23 cellular contexts compared by ENCODE assay signal in genomic region chr10:123929791-123930190, GRCh38. TPM values are rescaled to one million over a fixed set of nuclear protein-coding genes. Genes with fewer than 3 reads are reported as not detected.
A peak's percentile ranks its signal among the peaks of the same experiment; 100 is the strongest.
DNase-seq lines count a peak whose midpoint lies in the region; ATAC-seq and TF ChIP-seq lines count a peak whose summit lies in the region.
"Had no signal": no experiment of that assay in that cellular context is flagged by ENCODE, and none has a peak within 500 bp of the region (broad histone marks: within the 10 kb centered on the region; RNA-seq: fewer than 3 reads in every experiment).

No MANE protein-coding gene starts in this region.

- no peak overlapping the region for H2BK120ac ChIP-seq in mesenchymal stem cell (ENCODE audit: low read depth, low read length)

- no peaks in the 10 kb centered on the region for H3K79me1 ChIP-seq in mesenchymal stem cell (replicated peaks; ENCODE audit: low read length, poor library complexity, severe bottlenecking)

- no peak overlapping the region for H4K91ac ChIP-seq in mesenchymal stem cell (ENCODE audit: low read length)

- intact Hi-C loops in breast epithelium (cut with DNase I; ENCODE audit: low total_unique reads), result no loop called here
- intact Hi-C loops in mammary epithelial cell (cut with micrococcal nuclease), result no loop called here
- intact Hi-C loops in aorta (cut with DNase I), result no loop called here

- H3K27me3 ChIP-seq in breast epithelium (no peaks in the 10 kb centered on the region), mammary epithelial cell (ENCODE audit: insufficient read depth, low read length) (no peaks in the 10 kb centered on the region), mesenchymal stem cell (ENCODE audit: control insufficient read depth in 1 of 2, insufficient read depth in 1 of 2, low read length in 2 of 2) (peaks cover 0 to 4% of the 10 kb centered on the region in 2 experiments), stomach smooth muscle (ENCODE audit: control insufficient read depth in 1 of 2, insufficient read depth in 2 of 2, low read length in 2 of 2) (no peaks in the 10 kb centered on the region), aorta (ENCODE audit: control insufficient read depth in 1 of 2, insufficient read depth in 2 of 2, low read length in 1 of 2) (no peaks in the 10 kb centered on the region)

- dilution Hi-C loops in mammary epithelial cell (cut with HindIII; ENCODE audit: low sequenced_read_pairs), result no loop called here

- no peak overlapping the region for H2BK12ac ChIP-seq in mesenchymal stem cell (ENCODE audit: low read length in 2 of 2)

- no peak overlapping the region for H4K8ac ChIP-seq in mesenchymal stem cell (ENCODE audit: low read length)

- H3K9ac ChIP-seq in mammary epithelial cell (ENCODE audit: insufficient read depth, low read length) (no peak overlapping the region), mesenchymal stem cell (ENCODE audit: low read length) (peak overlapping the region; percentile 68), stomach smooth muscle (ENCODE audit: low read length in 2 of 2) (no peak overlapping the region)

- no peak for TF ChIP-seq POLR2A in breast epithelium (IDR thresholded peaks at IDR 0.05)

- H4K20me1 ChIP-seq in mammary epithelial cell (ENCODE audit: insufficient read depth, low read length), result no peaks in the 10 kb centered on the region

- in situ Hi-C loops in mammary epithelial cell (cut with MboI; ENCODE audit: low sequenced_read_pairs in 2 of 2), result no loop called here

- BruUV-seq in mammary epithelial cell (replicated peaks; lab: Mats Ljungman, UMichigan), result no TSS peak

- H2BK15ac ChIP-seq in mesenchymal stem cell (ENCODE audit: low read depth, poor library complexity, severe bottlenecking), result no peak overlapping the region

- H3K4ac ChIP-seq in mesenchymal stem cell (ENCODE audit: low read depth in 1 of 2, low read length in 2 of 2), result no peak overlapping the region

- WGBS in mammary epithelial cell (ENCODE audit: low coverage, missing lambda C conversion rate), result 32% methylated on average over 6 of the region's 7 CpGs
- WGBS in mesenchymal stem cell, result 52% methylated on average over 7 of the region's 7 CpGs
- 56 to 67% methylated on average over 7 of the region's 7 CpGs for WGBS in aorta, 2 donors

- no peak overlapping the region for H3K23ac ChIP-seq in mesenchymal stem cell (ENCODE audit: low read length in 2 of 2)

- no peaks in the 10 kb centered on the region for H3K4me1 ChIP-seq in breast epithelium
- no peaks in the 10 kb centered on the region for H3K4me1 ChIP-seq in mammary epithelial cell (ENCODE audit: insufficient read depth, low read length)
- no peaks in the 10 kb centered on the region for H3K4me1 ChIP-seq in mesenchymal stem cell (ENCODE audit: control insufficient read depth, insufficient read depth, low read depth, low read length)
- peaks cover 8% of the 10 kb centered on the region for H3K4me1 ChIP-seq in stomach smooth muscle (ENCODE audit: control insufficient read depth, insufficient read depth, low read length)
- no peaks in the 10 kb centered on the region for H3K4me1 ChIP-seq in aorta (ENCODE audit: control insufficient read depth in 1 of 2, insufficient read depth in 2 of 2, low read length in 2 of 2)

- TF ChIP-seq CTCF in breast epithelium (IDR thresholded peaks at IDR 0.05) (no peak), mammary epithelial cell (conservative IDR thresholded peaks at IDR 0.05 in 1 of 2, IDR thresholded peaks at IDR 0.05 in 1 of 2; ENCODE audit: extremely low read depth in 1 of 2, insufficient read depth in 1 of 2, low read depth in 1 of 2, low read length in 2 of 2) (no peak)

- ATAC-seq in aorta (ENCODE audit: low FRiP score) (peak; percentile 34), GM19023 (IDR thresholded peaks at IDR 0.05; ENCODE audit: unreplicated experiment) (no peak), GM19395 (IDR thresholded peaks at IDR 0.05; ENCODE audit: unreplicated experiment) (no peak), HG02938 (IDR thresholded peaks at IDR 0.05; ENCODE audit: unreplicated experiment) (no peak)
- ATAC-seq: CD8-positive, alpha-beta T cell; GM12878 had no signal

- H2AFZ ChIP-seq in mammary epithelial cell (ENCODE audit: low read depth, low read length), result no peak overlapping the region
- H2AFZ ChIP-seq in mesenchymal stem cell (ENCODE audit: low read depth, low read length), result no peak overlapping the region
- H2AFZ ChIP-seq: PC-9 had no signal

- H3K9me3 ChIP-seq in breast epithelium (peaks cover 0 to 6% of the 10 kb centered on the region in 2 donors), mammary epithelial cell (replicated peaks; ENCODE audit: insufficient read depth, low read length) (no peaks in the 10 kb centered on the region), mesenchymal stem cell (ENCODE audit: control insufficient read depth, low read length) (peaks cover 16% of the 10 kb centered on the region), stomach smooth muscle (ENCODE audit: control insufficient read depth in 2 of 2, low read length in 2 of 2) (peaks cover 4 to 22% of the 10 kb centered on the region in 2 donors), aorta (ENCODE audit: control insufficient read depth, low read length) (peaks cover 6% of the 10 kb centered on the region)

- H3K4me3 ChIP-seq in breast epithelium, result no peak overlapping the region
- no peak overlapping the region for H3K4me3 ChIP-seq in mammary epithelial cell (replicated peaks in 1 of 3; ENCODE audit: insufficient read depth in 1 of 3, low read depth in 2 of 3, low read length in 3 of 3)
- peak overlapping the region in 1 of 2 experiments; percentile 42 for H3K4me3 ChIP-seq in mesenchymal stem cell (ENCODE audit: insufficient read depth in 1 of 2, low read depth in 1 of 2, low read length in 2 of 2)
- no peak overlapping the region for H3K4me3 ChIP-seq in stomach smooth muscle (ENCODE audit: low read length in 2 of 2)
- no peak overlapping the region for H3K4me3 ChIP-seq in aorta (ENCODE audit: low read length in 2 of 2)
- H3K4me3 ChIP-seq: GM12878, PC-9 had no signal

- no peaks in the 10 kb centered on the region for H3K79me2 ChIP-seq in mammary epithelial cell (ENCODE audit: insufficient read depth, low read length)

- CTCF ChIA-PET in mammary epithelial cell (lab: Charles Lee; ENCODE audit: low non-redundant PET), result no interaction called here

- H3K4me2 ChIP-seq in mammary epithelial cell (ENCODE audit: insufficient read depth, low read depth, low read length), result no peak overlapping the region
- H3K4me2 ChIP-seq in mesenchymal stem cell (ENCODE audit: low read length, poor library complexity, severe bottlenecking), result no peak overlapping the region
- H3K4me2 ChIP-seq: PC-9 had no signal

- H2BK5ac ChIP-seq in mesenchymal stem cell (ENCODE audit: low read depth, low read length, poor library complexity, severe bottlenecking), result no peak overlapping the region

- H3K27ac ChIP-seq in breast epithelium (peak overlapping the region; percentile 57 to 90), mammary epithelial cell (ENCODE audit: insufficient read depth, low read depth, low read length) (no peak overlapping the region), mesenchymal stem cell (ENCODE audit: low read length, poor library complexity, severe bottlenecking) (no peak overlapping the region), stomach smooth muscle (ENCODE audit: low read length) (peak overlapping the region; percentile 6), aorta (ENCODE audit: low read depth in 1 of 2, low read length in 2 of 2) (peak overlapping the region in 1 of 2 donors; percentile 1)
- H3K27ac ChIP-seq: 22Rv1, PC-9 had no signal

- H3K14ac ChIP-seq in mesenchymal stem cell (ENCODE audit: low read length in 2 of 2), result no peak overlapping the region

- no peak for DNase-seq in breast epithelium (ENCODE audit: low spot score in 2 of 2)
- DNase-seq in mammary epithelial cell, result no peak
- no peak for DNase-seq in mesenchymal stem cell
- no peak for DNase-seq in aorta
- DNase-seq: CD8-positive, alpha-beta T cell; DND-41; GDM1; H7; NCI-H1048; NCI-H146; NCI-H2081; NCI-H510A; NCI-H82; PC-9 had no signal

- H3K36me3 ChIP-seq in breast epithelium (no peaks in the 10 kb centered on the region), mammary epithelial cell (ENCODE audit: insufficient read depth, low read length) (no peaks in the 10 kb centered on the region), mesenchymal stem cell (ENCODE audit: control insufficient read depth in 1 of 2, insufficient read depth in 2 of 2, low read depth in 1 of 2, low read length in 2 of 2) (no peaks in the 10 kb centered on the region), stomach smooth muscle (ENCODE audit: control insufficient read depth in 2 of 2, insufficient read depth in 2 of 2, low read length in 2 of 2) (no peaks in the 10 kb centered on the region), aorta (ENCODE audit: control insufficient read depth in 1 of 2, insufficient read depth in 2 of 2, low read length in 1 of 2) (no peaks in the 10 kb centered on the region)

- H2AK5ac ChIP-seq in mesenchymal stem cell (ENCODE audit: low read length, severe bottlenecking), result no peak overlapping the region

- no peak overlapping the region for H3K18ac ChIP-seq in mesenchymal stem cell (ENCODE audit: low read depth in 1 of 2, low read length in 2 of 2)

RNA-seq across cellular contexts. Expression of gene CPXM2, which starts 38.2 kb away (rescaled TPM):
- total RNA-seq in breast epithelium, result 10 to 100 TPM in 1 of 3 donors, 1 to 10 TPM in 2; 5.3 to 16.7 (median 7.2) TPM
- under 1 TPM in 1 of 2 donors, not detected in 1; 0.83 TPM for total RNA-seq in mammary epithelial cell
- polyA plus RNA-seq in mammary epithelial cell, result not detected
- not detected for polyA minus RNA-seq in mammary epithelial cell
- polyA plus RNA-seq in mesenchymal stem cell (2013, experiment 1 of 2), result not detected
- polyA plus RNA-seq in mesenchymal stem cell (2013, experiment 2 of 2), result 0.01 TPM
- total RNA-seq in aorta, result 100 to 1,000 TPM; 116 to 169 TPM
- 100 to 1,000 TPM in 1 of 2 donors, 10 to 100 TPM in 1; 43.8 to 103 TPM for polyA plus RNA-seq in aorta
- total RNA-seq: CD8-positive, alpha-beta T cell; HT-29; MCF 10A; PC-9 had no signal
- polyA plus RNA-seq: AG04450 had no signal

Comparison
In these comparisons a context has a peak if more than half of its experiments do, and no peak if none do; other contexts are left out.
1. H3K27ac ChIP-seq: peak in breast epithelium (2 of 2) and stomach smooth muscle (single experiment); none in mammary epithelial cell (single experiment) and mesenchymal stem cell (single experiment).
2. RNA of gene CPXM2, which starts 38.2 kb away (total RNA-seq): 116 to 169 TPM in aorta; 5.3 to 16.7 TPM in breast epithelium and 0.83 TPM in mammary epithelial cell; every median in the first group is over 4 times any median in the second.